In genomic region chr10:112739219-112739969, GRCh38 we compare ENCODE assay signal across 1 cellular context.
A peak's percentile ranks its signal among the peaks of the same experiment; 100 is the strongest.
TF ChIP-seq lines count a peak whose summit lies in the region.

No MANE protein-coding gene starts in this region.

TF ChIP-seq in HepG2, 621 proteins besides CTCF, POLR2A, EP300 and RAD21 (continued from another document and continues in another):
- TF ChIP-seq ZNF318 (CRISPR knock-in tag; IDR thresholded peaks at IDR 0.05): no peak
- TF ChIP-seq ZNF552 (CRISPR knock-in tag; IDR thresholded peaks at IDR 0.05; ENCODE audit: borderline replicate concordance): no peak
- TF ChIP-seq TFDP1 (CRISPR knock-in tag; IDR thresholded peaks at IDR 0.05; ENCODE audit: borderline replicate concordance): no peak
- TF ChIP-seq HNF4A (CRISPR knock-in tag; IDR thresholded peaks at IDR 0.05): peak; percentile 99
- peak; percentile 73; the same call in 1 of the 2 replicates for TF ChIP-seq FOXP1 (IDR thresholded peaks at IDR 0.05)
- peak; percentile 95 for TF ChIP-seq FOXP1 (CRISPR knock-in tag; IDR thresholded peaks at IDR 0.05)
- peak; percentile 94 for TF ChIP-seq PHF21A (CRISPR knock-in tag; IDR thresholded peaks at IDR 0.05)
- no peak for TF ChIP-seq NFRKB (IDR thresholded peaks at IDR 0.05)
- peak; percentile 58; the same call in 1 of the 2 replicates for TF ChIP-seq ZNF501 (CRISPR knock-in tag; IDR thresholded peaks at IDR 0.05)
- TF ChIP-seq CBX2 (IDR thresholded peaks at IDR 0.05; ENCODE audit: low read depth, low read length): no peak
- TF ChIP-seq CBX2 (CRISPR knock-in tag; IDR thresholded peaks at IDR 0.05; ENCODE audit: low read depth): no peak
- no peak for TF ChIP-seq JDP2 (CRISPR knock-in tag; IDR thresholded peaks at IDR 0.05; ENCODE audit: borderline replicate concordance)
- TF ChIP-seq HMG20A (CRISPR knock-in tag; IDR thresholded peaks at IDR 0.05; ENCODE audit: borderline replicate concordance): peak; percentile 97
- 0 out of 2 replicates have a peak, but pooled peaks have one; percentile 48 for TF ChIP-seq PRDM10 (CRISPR knock-in tag; IDR thresholded peaks at IDR 0.05; ENCODE audit: low read depth)
- TF ChIP-seq AGO1 (IDR thresholded peaks at IDR 0.05; ENCODE audit: low read depth, low read length, poor library complexity, severe bottlenecking): no peak
- TF ChIP-seq PCBP2 (optimal IDR thresholded peaks at IDR 0.05; ENCODE audit: low read depth, low read length, poor library complexity, severe bottlenecking): no peak
- TF ChIP-seq FOSL1 (CRISPR knock-in tag; IDR thresholded peaks at IDR 0.05; ENCODE audit: borderline replicate concordance): no peak; the same call in 1 of the 2 replicates
- TF ChIP-seq SOX5 (CRISPR knock-in tag; IDR thresholded peaks at IDR 0.05; ENCODE audit: borderline replicate concordance): peak; percentile 94
- TF ChIP-seq ZFAT (CRISPR knock-in tag; conservative IDR thresholded peaks at IDR 0.05): no peak
- TF ChIP-seq ZBTB26 (CRISPR knock-in tag; IDR thresholded peaks at IDR 0.05; ENCODE audit: borderline replicate concordance): no peak
- no peak for TF ChIP-seq ZNF282 (IDR thresholded peaks at IDR 0.05; ENCODE audit: partially characterized antibody)
- TF ChIP-seq MYC (CRISPR knock-in tag; IDR thresholded peaks at IDR 0.05; ENCODE audit: borderline replicate concordance): peak; percentile 39; the same call in 1 of the 2 replicates
- TF ChIP-seq ATF1 (CRISPR knock-in tag; IDR thresholded peaks at IDR 0.05): peak; percentile 73; the same call in 1 of the 2 replicates
- no peak for TF ChIP-seq JUNB (CRISPR knock-in tag; IDR thresholded peaks at IDR 0.05; ENCODE audit: borderline replicate concordance)
- no peak for TF ChIP-seq LRRFIP1 (CRISPR knock-in tag; conservative IDR thresholded peaks at IDR 0.05)
- TF ChIP-seq CREM (IDR thresholded peaks at IDR 0.05): peak; percentile 93
- no peak for TF ChIP-seq CREM (CRISPR knock-in tag; IDR thresholded peaks at IDR 0.05)
- no peak for TF ChIP-seq ZBTB34 (CRISPR knock-in tag; IDR thresholded peaks at IDR 0.05)
- no peak for TF ChIP-seq ESRRA (CRISPR knock-in tag; IDR thresholded peaks at IDR 0.05; ENCODE audit: low read depth)
- no peak for TF ChIP-seq ZNF781 (CRISPR knock-in tag; IDR thresholded peaks at IDR 0.05; ENCODE audit: borderline replicate concordance, not compliant biosample characterization)
- peak; percentile 89 for TF ChIP-seq ERF (CRISPR knock-in tag; IDR thresholded peaks at IDR 0.05)
- TF ChIP-seq ZSCAN30 (CRISPR knock-in tag; IDR thresholded peaks at IDR 0.05): no peak
- TF ChIP-seq ZNF513 (CRISPR knock-in tag; conservative IDR thresholded peaks at IDR 0.05): no peak
- TF ChIP-seq ZSCAN22 (CRISPR knock-in tag; IDR thresholded peaks at IDR 0.05): no peak
- TF ChIP-seq ZNF512 (CRISPR knock-in tag; IDR thresholded peaks at IDR 0.05): no peak
- no peak for TF ChIP-seq ZFYVE20 (CRISPR knock-in tag; IDR thresholded peaks at IDR 0.05; ENCODE audit: borderline replicate concordance, low read depth)
- TF ChIP-seq RARG (CRISPR knock-in tag; IDR thresholded peaks at IDR 0.05; ENCODE audit: low read depth): no peak
